Comparison of ENCODE assay signal across 1 cellular context in the genomic region with DNA sequence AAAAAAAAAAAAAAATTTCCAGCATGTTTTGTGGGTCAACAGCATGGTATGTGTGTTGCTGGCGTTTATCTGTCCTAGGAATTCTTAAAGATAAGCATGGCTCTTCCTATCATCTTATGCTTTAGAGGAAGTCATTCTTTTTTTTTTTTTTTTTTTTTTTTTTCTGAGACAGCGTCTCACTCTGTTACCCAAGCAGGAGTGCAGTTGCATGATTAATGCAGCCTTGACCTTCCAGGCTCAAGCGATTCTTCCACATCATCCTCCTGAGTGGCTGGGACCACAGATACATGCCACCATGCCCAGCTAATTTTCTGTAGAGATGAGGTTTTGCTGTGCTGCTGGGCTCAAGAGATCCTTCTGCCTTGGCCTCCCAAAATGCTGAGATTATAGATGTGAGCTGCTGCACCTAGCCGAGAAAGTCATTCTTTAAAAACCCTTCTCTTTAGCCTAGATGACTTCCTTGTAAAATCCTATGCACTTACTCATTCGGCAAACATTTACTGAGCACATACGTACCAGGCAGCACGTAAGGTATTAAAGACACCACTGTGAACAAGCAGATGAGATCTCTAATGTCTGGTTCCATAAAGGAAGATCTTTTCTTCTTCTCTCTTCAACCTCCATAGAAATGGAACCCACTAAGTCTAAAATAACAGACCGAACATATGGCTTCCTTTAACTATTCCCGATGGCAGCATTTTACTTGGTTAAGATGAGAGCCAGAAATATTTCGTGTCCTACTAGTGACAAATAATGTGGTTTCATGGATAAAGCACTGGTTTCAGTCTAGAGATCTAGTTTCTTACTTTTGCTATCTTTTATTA.
TF ChIP-seq lines count a peak whose summit lies in the region.

No MANE protein-coding gene starts in this region.

TF ChIP-seq in HepG2, 621 proteins besides CTCF, POLR2A, EP300 and RAD21 (continued from another document and continues in another):
- TF ChIP-seq ZSCAN31 (CRISPR knock-in tag; IDR thresholded peaks at IDR 0.05; ENCODE audit: low read depth), result 0 out of 2 replicates have a peak, but pooled peaks have one; percentile 52
- TF ChIP-seq ZSCAN22 (CRISPR knock-in tag; IDR thresholded peaks at IDR 0.05), result no peak
- TF ChIP-seq ZNF256 (CRISPR knock-in tag; conservative IDR thresholded peaks at IDR 0.05), result no peak
- TF ChIP-seq SETDB1 (CRISPR knock-in tag; IDR thresholded peaks at IDR 0.05; ENCODE audit: borderline replicate concordance), result no peak
- TF ChIP-seq MBNL3 (CRISPR knock-in tag; conservative IDR thresholded peaks at IDR 0.05), result no peak
- TF ChIP-seq, protein P1, sequence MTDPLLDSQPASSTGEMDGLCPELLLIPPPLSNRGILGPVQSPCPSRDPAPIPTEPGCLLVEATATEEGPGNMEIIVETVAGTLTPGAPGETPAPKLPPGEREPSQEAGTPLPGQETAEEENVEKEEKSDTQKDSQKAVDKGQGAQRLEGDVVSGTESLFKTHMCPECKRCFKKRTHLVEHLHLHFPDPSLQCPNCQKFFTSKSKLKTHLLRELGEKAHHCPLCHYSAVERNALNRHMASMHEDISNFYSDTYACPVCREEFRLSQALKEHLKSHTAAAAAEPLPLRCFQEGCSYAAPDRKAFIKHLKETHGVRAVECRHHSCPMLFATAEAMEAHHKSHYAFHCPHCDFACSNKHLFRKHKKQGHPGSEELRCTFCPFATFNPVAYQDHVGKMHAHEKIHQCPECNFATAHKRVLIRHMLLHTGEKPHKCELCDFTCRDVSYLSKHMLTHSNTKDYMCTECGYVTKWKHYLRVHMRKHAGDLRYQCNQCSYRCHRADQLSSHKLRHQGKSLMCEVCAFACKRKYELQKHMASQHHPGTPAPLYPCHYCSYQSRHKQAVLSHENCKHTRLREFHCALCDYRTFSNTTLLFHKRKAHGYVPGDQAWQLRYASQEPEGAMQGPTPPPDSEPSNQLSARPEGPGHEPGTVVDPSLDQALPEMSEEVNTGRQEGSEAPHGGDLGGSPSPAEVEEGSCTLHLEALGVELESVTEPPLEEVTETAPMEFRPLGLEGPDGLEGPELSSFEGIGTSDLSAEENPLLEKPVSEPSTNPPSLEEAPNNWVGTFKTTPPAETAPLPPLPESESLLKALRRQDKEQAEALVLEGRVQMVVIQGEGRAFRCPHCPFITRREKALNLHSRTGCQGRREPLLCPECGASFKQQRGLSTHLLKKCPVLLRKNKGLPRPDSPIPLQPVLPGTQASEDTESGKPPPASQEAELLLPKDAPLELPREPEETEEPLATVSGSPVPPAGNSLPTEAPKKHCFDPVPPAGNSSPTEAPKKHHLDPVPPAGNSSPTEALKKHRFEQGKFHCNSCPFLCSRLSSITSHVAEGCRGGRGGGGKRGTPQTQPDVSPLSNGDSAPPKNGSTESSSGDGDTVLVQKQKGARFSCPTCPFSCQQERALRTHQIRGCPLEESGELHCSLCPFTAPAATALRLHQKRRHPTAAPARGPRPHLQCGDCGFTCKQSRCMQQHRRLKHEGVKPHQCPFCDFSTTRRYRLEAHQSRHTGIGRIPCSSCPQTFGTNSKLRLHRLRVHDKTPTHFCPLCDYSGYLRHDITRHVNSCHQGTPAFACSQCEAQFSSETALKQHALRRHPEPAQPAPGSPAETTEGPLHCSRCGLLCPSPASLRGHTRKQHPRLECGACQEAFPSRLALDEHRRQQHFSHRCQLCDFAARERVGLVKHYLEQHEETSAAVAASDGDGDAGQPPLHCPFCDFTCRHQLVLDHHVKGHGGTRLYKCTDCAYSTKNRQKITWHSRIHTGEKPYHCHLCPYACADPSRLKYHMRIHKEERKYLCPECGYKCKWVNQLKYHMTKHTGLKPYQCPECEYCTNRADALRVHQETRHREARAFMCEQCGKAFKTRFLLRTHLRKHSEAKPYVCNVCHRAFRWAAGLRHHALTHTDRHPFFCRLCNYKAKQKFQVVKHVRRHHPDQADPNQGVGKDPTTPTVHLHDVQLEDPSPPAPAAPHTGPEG (CRISPR knock-in tag; IDR thresholded peaks at IDR 0.05), result no peak
- no peak for TF ChIP-seq SOX13 (IDR thresholded peaks at IDR 0.05)
- TF ChIP-seq SOX13 (CRISPR knock-in tag; conservative IDR thresholded peaks at IDR 0.05 in 1 of 2, IDR thresholded peaks at IDR 0.05 in 1 of 2), result peak in 1 of 2 experiments; percentile 38; a peak in 1 of 4 replicates
- 0 out of 2 replicates have a peak, but pooled peaks have one; percentile 29 for TF ChIP-seq SOX5 (CRISPR knock-in tag; IDR thresholded peaks at IDR 0.05; ENCODE audit: borderline replicate concordance)
- TF ChIP-seq, protein P2, sequence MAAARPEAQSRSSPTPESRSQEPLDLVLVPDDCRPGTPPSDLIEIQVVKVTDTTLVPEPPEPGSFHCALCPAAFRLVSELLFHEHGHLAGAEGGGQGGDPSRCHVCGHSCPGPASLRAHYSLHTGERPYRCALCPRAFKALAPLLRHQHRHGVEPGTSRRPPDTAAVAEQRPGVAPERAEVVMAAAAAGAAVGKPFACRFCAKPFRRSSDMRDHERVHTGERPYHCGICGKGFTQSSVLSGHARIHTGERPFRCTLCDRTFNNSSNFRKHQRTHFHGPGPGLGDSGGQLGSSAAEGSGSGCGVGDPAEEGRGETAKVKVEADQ (CRISPR knock-in tag; IDR thresholded peaks at IDR 0.05; ENCODE audit: borderline replicate concordance), result peak; percentile 76
- peak; percentile 43; the same call in 1 of the 2 replicates for TF ChIP-seq PPARG (CRISPR knock-in tag; conservative IDR thresholded peaks at IDR 0.05)
- 0 out of 2 replicates have a peak, but pooled peaks have one; percentile 46 for TF ChIP-seq ELF4 (CRISPR knock-in tag; IDR thresholded peaks at IDR 0.05; ENCODE audit: borderline replicate concordance)
- peak; percentile 23; the same call in 1 of the 2 replicates for TF ChIP-seq MIXL1 (CRISPR knock-in tag; IDR thresholded peaks at IDR 0.05)
- TF ChIP-seq, protein P3, sequence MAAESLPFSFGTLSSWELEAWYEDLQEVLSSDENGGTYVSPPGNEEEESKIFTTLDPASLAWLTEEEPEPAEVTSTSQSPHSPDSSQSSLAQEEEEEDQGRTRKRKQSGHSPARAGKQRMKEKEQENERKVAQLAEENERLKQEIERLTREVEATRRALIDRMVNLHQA (CRISPR knock-in tag; IDR thresholded peaks at IDR 0.05), result no peak
- TF ChIP-seq ARID3A (IDR thresholded peaks at IDR 0.05; ENCODE audit: low read depth, low read length), result peak; percentile 70; the same call in 1 of the 2 replicates
- TF ChIP-seq HMG20A (CRISPR knock-in tag; IDR thresholded peaks at IDR 0.05; ENCODE audit: borderline replicate concordance), result peak; percentile 63; the same call in 1 of the 2 replicates
- 0 out of 2 replicates have a peak, but pooled peaks have one; percentile 39 for TF ChIP-seq CREM (IDR thresholded peaks at IDR 0.05)
- TF ChIP-seq CREM (CRISPR knock-in tag; IDR thresholded peaks at IDR 0.05), result no peak
- TF ChIP-seq RCOR2 (CRISPR knock-in tag; IDR thresholded peaks at IDR 0.05), result peak; percentile 75
- no peak for TF ChIP-seq TERF1 (CRISPR knock-in tag; IDR thresholded peaks at IDR 0.05)
- TF ChIP-seq AGO1 (IDR thresholded peaks at IDR 0.05; ENCODE audit: low read depth, low read length, poor library complexity, severe bottlenecking), result no peak
- TF ChIP-seq ESRRA (CRISPR knock-in tag; IDR thresholded peaks at IDR 0.05; ENCODE audit: low read depth), result no peak
- peak; percentile 63; the same call in 1 of the 2 replicates for TF ChIP-seq DPF2 (CRISPR knock-in tag; IDR thresholded peaks at IDR 0.05; ENCODE audit: borderline replicate concordance, low read depth)
- no peak for TF ChIP-seq MED8 (CRISPR knock-in tag; IDR thresholded peaks at IDR 0.05; ENCODE audit: insufficient replicate concordance)
- TF ChIP-seq, protein P4, sequence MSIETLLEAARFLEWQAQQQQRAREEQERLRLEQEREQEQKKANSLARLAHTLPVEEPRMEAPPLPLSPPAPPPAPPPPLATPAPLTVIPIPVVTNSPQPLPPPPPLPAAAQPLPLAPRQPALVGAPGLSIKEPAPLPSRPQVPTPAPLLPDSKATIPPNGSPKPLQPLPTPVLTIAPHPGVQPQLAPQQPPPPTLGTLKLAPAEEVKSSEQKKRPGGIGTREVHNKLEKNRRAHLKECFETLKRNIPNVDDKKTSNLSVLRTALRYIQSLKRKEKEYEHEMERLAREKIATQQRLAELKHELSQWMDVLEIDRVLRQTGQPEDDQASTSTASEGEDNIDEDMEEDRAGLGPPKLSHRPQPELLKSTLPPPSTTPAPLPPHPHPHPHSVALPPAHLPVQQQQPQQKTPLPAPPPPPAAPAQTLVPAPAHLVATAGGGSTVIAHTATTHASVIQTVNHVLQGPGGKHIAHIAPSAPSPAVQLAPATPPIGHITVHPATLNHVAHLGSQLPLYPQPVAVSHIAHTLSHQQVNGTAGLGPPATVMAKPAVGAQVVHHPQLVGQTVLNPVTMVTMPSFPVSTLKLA (IDR thresholded peaks at IDR 0.05), result peak; percentile 45; the same call in 1 of the 2 replicates
- peak; percentile 26; the same call in 1 of the 2 replicates for TF ChIP-seq NCOA2 (CRISPR knock-in tag; IDR thresholded peaks at IDR 0.05)
- peak; percentile 45; the same call in 1 of the 2 replicates for TF ChIP-seq ZBTB20 (CRISPR knock-in tag; IDR thresholded peaks at IDR 0.05; ENCODE audit: borderline replicate concordance, low read depth)
- TF ChIP-seq ZNF674 (CRISPR knock-in tag; IDR thresholded peaks at IDR 0.05; ENCODE audit: low read depth), result no peak
- no peak for TF ChIP-seq DZIP1 (CRISPR knock-in tag; IDR thresholded peaks at IDR 0.05)
- TF ChIP-seq ETV6 (CRISPR knock-in tag; conservative IDR thresholded peaks at IDR 0.05), result no peak
- no peak for TF ChIP-seq HMGXB4 (CRISPR knock-in tag; IDR thresholded peaks at IDR 0.05; ENCODE audit: borderline replicate concordance in 1 of 2, low read depth in 1 of 2)
- TF ChIP-seq ZGPAT (CRISPR knock-in tag; IDR thresholded peaks at IDR 0.05), result peak; percentile 39; the same call in 1 of the 2 replicates
- peak; percentile 44; the same call in 1 of the 2 replicates for TF ChIP-seq MED1 (CRISPR knock-in tag; IDR thresholded peaks at IDR 0.05)
- TF ChIP-seq TBX2 (CRISPR knock-in tag; IDR thresholded peaks at IDR 0.05; ENCODE audit: borderline replicate concordance), result peak; percentile 49; the same call in 1 of the 2 replicates
- TF ChIP-seq ZFP90 (CRISPR knock-in tag; IDR thresholded peaks at IDR 0.05; ENCODE audit: borderline replicate concordance), result no peak
- TF ChIP-seq ZNF709 (CRISPR knock-in tag; IDR thresholded peaks at IDR 0.05), result 0 out of 2 replicates have a peak, but pooled peaks have one; percentile 37
- no peak for TF ChIP-seq AHR (CRISPR knock-in tag; IDR thresholded peaks at IDR 0.05)
- TF ChIP-seq ZSCAN30 (CRISPR knock-in tag; IDR thresholded peaks at IDR 0.05), result no peak
- TF ChIP-seq SMARCE1 (IDR thresholded peaks at IDR 0.05; ENCODE audit: borderline replicate concordance), result no peak
